In the genomic region with DNA sequence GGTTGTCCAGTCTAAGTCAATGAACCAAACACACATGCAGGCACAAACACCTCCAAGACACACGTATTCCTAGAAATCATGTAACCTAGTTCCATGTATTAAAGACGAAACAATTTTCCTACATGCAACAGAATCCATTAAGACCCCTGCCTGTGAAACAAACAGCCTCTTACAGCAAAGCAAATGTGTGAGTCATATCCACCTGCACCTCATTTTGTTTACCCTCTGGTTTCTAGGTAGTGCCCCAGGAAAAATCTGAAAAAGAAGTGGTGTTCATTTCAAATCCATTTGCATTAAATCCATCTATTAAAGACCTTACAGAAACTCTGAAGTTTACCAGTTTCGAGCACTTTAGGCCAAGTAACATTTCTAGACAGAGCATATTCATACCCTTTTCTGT, we compare ENCODE assay signal across 16 cellular contexts.
DNase-seq lines count a peak whose midpoint lies in the region; ATAC-seq and TF ChIP-seq lines count a peak whose summit lies in the region.
"Had no signal": no experiment of that assay in that cellular context is flagged by ENCODE, and none has a peak within 500 bp of the region (broad histone marks: within the 10 kb centered on the region; RNA-seq: fewer than 3 reads in every experiment).

No MANE protein-coding gene starts in this region.

- no peaks in the 10 kb centered on the region for H3K36me3 Mint-ChIP-seq in activated CD8-positive, alpha-beta T cell treated with anti-CD3 and anti-CD28 coated beads, Interleukin-2, amount 10 ng/mL, durations not matched to agents 7 days and 5 days (ENCODE audit: low read depth)
- H3K36me3 Mint-ChIP-seq in chondrocyte (ENCODE audit: low read depth), result no peaks in the 10 kb centered on the region
- H3K36me3 Mint-ChIP-seq: CD4-positive, CD25-positive, alpha-beta regulatory T cell had no signal

- CTCF ChIA-PET in activated CD8-positive, alpha-beta T cell treated with anti-CD3 and anti-CD28 coated beads, Interleukin-2, amount 10 ng/mL, durations not matched to agents 7 days and 5 days (lab: Charles Lee), result no interaction called here

- no peak overlapping the region for H3K4me3 ChIP-seq in epithelial cell of esophagus (ENCODE audit: low read length)

- peaks cover 26% of the 10 kb centered on the region for H3K27me3 Mint-ChIP-seq in activated CD8-positive, alpha-beta T cell treated with anti-CD3 and anti-CD28 coated beads, Interleukin-2, amount 10 ng/mL, durations not matched to agents 7 days and 5 days (ENCODE audit: low read depth)
- H3K27me3 Mint-ChIP-seq in chondrocyte (ENCODE audit: low read depth), result peaks cover 22% of the 10 kb centered on the region

- no peaks in the 10 kb centered on the region for H3K9me3 Mint-ChIP-seq in activated CD8-positive, alpha-beta T cell treated with anti-CD3 and anti-CD28 coated beads, Interleukin-2, amount 10 ng/mL, durations not matched to agents 7 days and 5 days (ENCODE audit: insufficient read depth)
- no peaks in the 10 kb centered on the region for H3K9me3 Mint-ChIP-seq in chondrocyte (ENCODE audit: low read depth)

- H3K4me3 Mint-ChIP-seq in activated CD8-positive, alpha-beta T cell treated with anti-CD3 and anti-CD28 coated beads, Interleukin-2, amount 10 ng/mL, durations not matched to agents 7 days and 5 days, result no peak overlapping the region
- no peak overlapping the region for H3K4me3 Mint-ChIP-seq in chondrocyte (ENCODE audit: unreplicated experiment)
- H3K4me3 Mint-ChIP-seq: CD4-positive, CD25-positive, alpha-beta regulatory T cell had no signal

- DNase-seq in COLO668 (lab: John Stamatoyannopoulos, UW; ENCODE audit: unreplicated experiment), result peak; percentile 24
- peak; percentile 90 for DNase-seq in DMS53 treated with DMSO at 0.1 percent for 48 hours (lab: John Stamatoyannopoulos, UW; ENCODE audit: unreplicated experiment)
- DNase-seq in NCI-H345 (lab: John Stamatoyannopoulos, UW), result peak; percentile 23
- DNase-seq in epithelial cell of esophagus (ENCODE audit: low read depth), result peak; percentile 6
- DNase-seq in activated CD8-positive, alpha-beta T cell treated with anti-CD3 and anti-CD28 coated beads, Interleukin-2, amount 10 ng/mL, durations not matched to agents 7 days and 5 days, result no peak
- no peak for DNase-seq in chondrocyte (ENCODE audit: low spot score)
- DNase-seq: ACHN; CD4-positive, CD25-positive, alpha-beta regulatory T cell; HCEC 1CT; MV-4-11; NCI-H1436 treated with DMSO at 0.1 percent for 48 hours; NCI-H446; SIG-M5; T-helper 2 cell had no signal

- TF ChIP-seq CTCF in epithelial cell of esophagus (IDR thresholded peaks at IDR 0.05; ENCODE audit: insufficient read depth, low read depth, low read length, missing control alignments) (no peak), chondrocyte (IDR thresholded peaks at IDR 0.05) (no peak)

- POLR2A ChIA-PET in activated CD8-positive, alpha-beta T cell treated with anti-CD3 and anti-CD28 coated beads, Interleukin-2, amount 10 ng/mL, durations not matched to agents 7 days and 5 days (lab: Charles Lee), result no interaction called here

- ATAC-seq in activated CD8-positive, alpha-beta T cell treated with anti-CD3 and anti-CD28 coated beads, Interleukin-2, amount 10 ng/mL, durations not matched to agents 7 days and 5 days, result no peak
- ATAC-seq in GM21515 (IDR thresholded peaks at IDR 0.05; ENCODE audit: unreplicated experiment) (no peak), HG03439 (IDR thresholded peaks at IDR 0.05; ENCODE audit: unreplicated experiment) (no peak)

- no peaks in the 10 kb centered on the region for H3K4me1 Mint-ChIP-seq in activated CD8-positive, alpha-beta T cell treated with anti-CD3 and anti-CD28 coated beads, Interleukin-2, amount 10 ng/mL, durations not matched to agents 7 days and 5 days (ENCODE audit: low read depth)
- H3K4me1 Mint-ChIP-seq in chondrocyte (ENCODE audit: low read depth), result peaks cover 5% of the 10 kb centered on the region
- H3K4me1 Mint-ChIP-seq: CD4-positive, CD25-positive, alpha-beta regulatory T cell had no signal

- no peak overlapping the region for H3K27ac Mint-ChIP-seq in activated CD8-positive, alpha-beta T cell treated with anti-CD3 and anti-CD28 coated beads, Interleukin-2, amount 10 ng/mL, durations not matched to agents 7 days and 5 days
- no peak overlapping the region for H3K27ac Mint-ChIP-seq in chondrocyte (ENCODE audit: unreplicated experiment)
- H3K27ac Mint-ChIP-seq: CD4-positive, CD25-positive, alpha-beta regulatory T cell had no signal

Comparison
In these comparisons a context has a peak if more than half of its experiments do, and no peak if none do; other contexts are left out.
1. DNase-seq: peak in COLO668 (single experiment), DMS53 treated with DMSO at 0.1 percent for 48 hours (single experiment), NCI-H345 (single experiment) and epithelial cell of esophagus (single experiment); none in activated CD8-positive, alpha-beta T cell treated with anti-CD3 and anti-CD28 coated beads, Interleukin-2, amount 10 ng/mL, durations not matched to agents 7 days and 5 days (single experiment) and chondrocyte (single experiment).